ENCODE assay signal across 13 cellular contexts in the genomic region with DNA sequence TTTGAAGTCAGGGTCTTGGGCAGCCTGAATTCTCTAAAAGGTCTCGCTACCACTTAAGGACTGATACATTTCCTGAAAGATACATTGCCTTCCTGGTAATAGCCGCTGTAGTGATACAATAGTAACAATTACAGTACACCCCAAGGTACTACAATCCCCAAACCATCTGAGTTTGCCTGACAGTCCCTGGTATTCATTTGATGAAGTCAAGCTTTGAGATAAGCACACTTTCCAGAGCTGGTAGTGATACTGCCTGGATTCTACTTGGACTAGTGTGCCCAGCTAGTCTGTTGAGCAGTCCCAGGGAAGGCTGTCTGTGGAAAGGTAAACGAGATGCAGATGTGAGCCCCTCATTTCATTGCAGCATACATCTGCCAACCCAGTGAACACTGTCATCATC. TPM values are rescaled to one million over a fixed set of nuclear protein-coding genes. Genes with fewer than 3 reads are reported as not detected.
DNase-seq lines count a peak whose midpoint lies in the region; ATAC-seq and TF ChIP-seq lines count a peak whose summit lies in the region.
"Had no signal": no experiment of that assay in that cellular context is flagged by ENCODE, and none has a peak within 500 bp of the region (broad histone marks: within the 10 kb centered on the region; RNA-seq: fewer than 3 reads in every experiment).

No MANE protein-coding gene starts in this region.

- H3K36me3 Mint-ChIP-seq in activated T-helper 17 cell treated with anti-CD3 and anti-CD28 coated beads, Interleukin-2, amount 50 U/mL, for 72 hours (ENCODE audit: low read depth): no peaks in the 10 kb centered on the region

- no peaks in the 10 kb centered on the region for H3K36me3 ChIP-seq in smooth muscle cell (ENCODE audit: low read depth)
- H3K36me3 ChIP-seq: thyroid gland had no signal

- H3K27me3 ChIP-seq in smooth muscle cell (ENCODE audit: low read depth): no peaks in the 10 kb centered on the region
- H3K27me3 ChIP-seq: thyroid gland had no signal

- H3K27me3 Mint-ChIP-seq in activated T-helper 17 cell treated with anti-CD3 and anti-CD28 coated beads, Interleukin-2, amount 50 U/mL, for 72 hours: peaks cover 8% of the 10 kb centered on the region

- H3K4me3 ChIP-seq in smooth muscle cell: no peak overlapping the region
- H3K4me3 ChIP-seq: thyroid gland had no signal

- no peaks in the 10 kb centered on the region for H4K20me1 ChIP-seq in smooth muscle cell (ENCODE audit: low read depth)

- H3K4me1 Mint-ChIP-seq in activated T-helper 17 cell treated with anti-CD3 and anti-CD28 coated beads, Interleukin-2, amount 50 U/mL, for 72 hours: peaks cover 43% of the 10 kb centered on the region

- no peaks in the 10 kb centered on the region for H3K9me3 Mint-ChIP-seq in activated T-helper 17 cell treated with anti-CD3 and anti-CD28 coated beads, Interleukin-2, amount 50 U/mL, for 72 hours

- DNase-seq in DMS53 treated with DMSO at 0.1 percent for 48 hours (lab: John Stamatoyannopoulos, UW; ENCODE audit: unreplicated experiment) (peak; percentile 36), DMS53 (lab: John Stamatoyannopoulos, UW) (no peak), smooth muscle cell (lab: John Stamatoyannopoulos, UW; ENCODE audit: unreplicated experiment) (no peak), Ammon's horn (ENCODE audit: low spot score) (no peak), kidney tubule cell (ENCODE audit: low spot score) (no peak), globus pallidus (ENCODE audit: low spot score) (no peak)
- DNase-seq: activated CD4-positive, CD25-positive, alpha-beta regulatory T cell treated with anti-CD3 and anti-CD28 coated beads, Interleukin-2, amount 50 U/mL, for 72 hours; foreskin melanocyte; KBM-7; thyroid gland had no signal

- 68% methylated on average over 3 of the region's 3 CpGs for WGBS in smooth muscle cell (ENCODE audit: low lambda C conversion rate)

- H2AFZ ChIP-seq in smooth muscle cell (ENCODE audit: low read depth): no peak overlapping the region

- peaks cover 41% of the 10 kb centered on the region for H3F3A ChIP-seq in smooth muscle cell (ENCODE audit: low read depth)

- H3K27ac ChIP-seq in smooth muscle cell (ENCODE audit: low read depth): peak overlapping the region; percentile 97
- H3K27ac ChIP-seq: 22Rv1 had no signal

- H3K4me3 Mint-ChIP-seq in activated T-helper 17 cell treated with anti-CD3 and anti-CD28 coated beads, Interleukin-2, amount 50 U/mL, for 72 hours: peak overlapping the region; percentile 73

- peak overlapping the region; percentile 49 for H3K4me2 ChIP-seq in smooth muscle cell

- H3K4me1 ChIP-seq in smooth muscle cell (ENCODE audit: low read depth): peaks cover 30% of the 10 kb centered on the region

- H3K27ac Mint-ChIP-seq in activated T-helper 17 cell treated with anti-CD3 and anti-CD28 coated beads, Interleukin-2, amount 50 U/mL, for 72 hours: peak overlapping the region; percentile 92

- H3K9me3 ChIP-seq in smooth muscle cell (replicated peaks; ENCODE audit: low read depth): no peaks in the 10 kb centered on the region
- H3K9me3 ChIP-seq: thyroid gland had no signal

- H3K9ac ChIP-seq in smooth muscle cell (ENCODE audit: low read depth): peak overlapping the region; percentile 73

- no peaks in the 10 kb centered on the region for H3K79me2 ChIP-seq in smooth muscle cell (ENCODE audit: low read depth)

- ATAC-seq in HG03045 (IDR thresholded peaks at IDR 0.05; ENCODE audit: unreplicated experiment): peak; percentile 16
- peak; percentile 20 for ATAC-seq in activated T-helper 17 cell treated with anti-CD3 and anti-CD28 coated beads, Interleukin-2, amount 50 U/mL, for 72 hours (replicated peaks)

- no peak for TF ChIP-seq CTCF in smooth muscle cell (IDR thresholded peaks at IDR 0.05; ENCODE audit: borderline replicate concordance, insufficient read depth, poor library complexity, severe bottlenecking)

RNA-seq across cellular contexts. Expression of gene ITGB6, which starts 24.4 kb away (rescaled TPM):
- not detected for total RNA-seq in activated T-helper 17 cell treated with anti-CD3 and anti-CD28 coated beads, Interleukin-2, amount 50 U/mL, for 72 hours
- total RNA-seq in smooth muscle cell: 175 and 181 TPM in 2 replicates
- polyA plus RNA-seq in smooth muscle cell: 15.2 and 85.3 TPM in 2 replicates

Comparison
In these comparisons a context has a peak if more than half of its experiments do, and no peak if none do; other contexts are left out.
1. RNA of gene ITGB6, which starts 24.4 kb away (total RNA-seq): 175 to 181 TPM in smooth muscle cell; not detected in activated T-helper 17 cell treated with anti-CD3 and anti-CD28 coated beads, Interleukin-2, amount 50 U/mL, for 72 hours; every median in the first group is over 100 times any median in the second.